In the genomic region with DNA sequence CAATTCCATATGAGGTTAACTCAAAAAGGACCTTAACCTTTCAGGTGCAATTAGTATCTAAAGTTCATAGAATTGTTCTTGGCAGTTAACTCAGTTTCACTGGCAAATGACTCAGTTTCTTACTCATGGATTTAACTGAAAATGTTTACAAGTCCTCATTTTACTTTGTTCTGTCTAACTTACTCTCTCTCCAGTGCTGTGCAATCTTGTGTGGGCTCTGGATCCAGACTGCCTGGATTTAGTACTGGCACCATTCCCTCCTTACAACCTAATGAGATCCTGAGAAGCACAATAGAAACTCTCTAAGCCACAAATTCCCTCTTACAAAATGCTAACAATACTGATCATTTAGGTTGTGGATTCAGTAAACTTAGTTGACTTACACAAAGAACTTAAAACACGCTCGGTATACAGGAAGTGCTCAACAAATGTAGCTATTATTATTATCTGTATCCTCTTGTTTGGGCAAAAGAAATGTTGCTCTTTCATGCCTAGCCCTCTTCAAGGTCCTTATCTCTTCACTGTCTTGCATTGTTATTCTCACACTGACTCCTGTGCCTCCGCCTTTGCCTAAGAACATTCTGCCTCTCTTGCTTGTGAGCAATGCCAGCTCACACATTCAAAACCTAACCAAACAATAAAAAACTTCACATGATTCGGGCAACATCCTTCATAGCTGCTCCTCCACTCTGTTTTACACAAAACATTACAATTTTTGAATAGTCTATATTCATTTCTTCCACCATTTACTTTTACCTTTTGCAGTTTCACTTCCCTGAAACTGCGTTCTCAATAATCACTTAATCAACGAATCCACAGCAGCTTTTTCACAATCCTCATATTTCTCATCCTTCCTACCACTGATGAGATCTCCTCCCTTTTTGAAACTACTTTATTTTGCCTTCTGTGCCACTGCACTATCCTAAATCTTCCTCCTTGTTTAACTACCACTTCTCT, we compare ENCODE assay signal across 13 cellular contexts.
DNase-seq lines count a peak whose midpoint lies in the region; ATAC-seq and TF ChIP-seq lines count a peak whose summit lies in the region.
"Had no signal": no experiment of that assay in that cellular context is flagged by ENCODE, and none has a peak within 500 bp of the region (broad histone marks: within the 10 kb centered on the region; RNA-seq: fewer than 3 reads in every experiment).

No MANE protein-coding gene starts in this region.

- ATAC-seq in GM18511 (IDR thresholded peaks at IDR 0.05; ENCODE audit: unreplicated experiment), result peak; percentile 69
- peak; percentile 57 for ATAC-seq in HG03354 (IDR thresholded peaks at IDR 0.05; ENCODE audit: poor library complexity, severe bottlenecking, unreplicated experiment)
- ATAC-seq in psoas muscle, result no peak
- ATAC-seq: naive thymus-derived CD8-positive, alpha-beta T cell had no signal

- 93 to 94% (median 94%) methylated on average over 6 of the region's 6 CpGs for WGBS in psoas muscle, 3 donors

- intact Hi-C loops in psoas muscle (cut with DNase I), result no loop called here

- TF ChIP-seq CTCF in coronary artery (IDR thresholded peaks at IDR 0.05) (no peak), psoas muscle (IDR thresholded peaks at IDR 0.05) (no peak)

- H3K27ac ChIP-seq in coronary artery, result peak overlapping the region; percentile 31 to 44
- no peak overlapping the region for H3K27ac ChIP-seq in psoas muscle

- peaks cover 0 to 62% of the 10 kb centered on the region in 2 donors for H3K36me3 ChIP-seq in psoas muscle (ENCODE audit: insufficient read depth in 1 of 2, low read depth in 1 of 2)

- DNase-seq in coronary artery (ENCODE audit: low spot score) (no peak), renal cortical epithelial cell (ENCODE audit: low read depth) (peak; percentile 56), amniotic stem cell (lab: John Stamatoyannopoulos, UW) (no peak), activated T-cell treated with anti-CD3 and anti-CD28 coated beads for 4 hours (no peak), psoas muscle (no peak)
- DNase-seq in stimulated activated CD4-positive, alpha-beta T cell treated with anti-CD3 and anti-CD28 coated beads, Interleukin-2, amount 100 ng/mL, for 48 hours, result no peak
- DNase-seq: activated CD4-positive, CD25-positive, alpha-beta regulatory T cell; activated gamma-delta T cell treated with Interleukin-2 at 50 U/mL for 16 hours; KG1; naive thymus-derived CD8-positive, alpha-beta T cell; NCI-H2171 treated with DMSO at 0.1 percent for 48 hours had no signal

- H3K9me3 ChIP-seq in psoas muscle, result no peaks in the 10 kb centered on the region

- H3K4me1 ChIP-seq in psoas muscle, result no peaks in the 10 kb centered on the region

- no peak overlapping the region for H3K4me3 ChIP-seq in coronary artery
- no peak overlapping the region for H3K4me3 ChIP-seq in psoas muscle

- H3K27me3 ChIP-seq in psoas muscle (ENCODE audit: insufficient read depth in 3 of 3, low read length in 2 of 3), result no peaks in the 10 kb centered on the region

Comparison
In these comparisons a context has a peak if more than half of its experiments do, and no peak if none do; other contexts are left out.
1. ATAC-seq: peak in GM18511 (single experiment) and HG03354 (single experiment); none in psoas muscle (0 of 4).